Comparison of ENCODE assay signal across 8 cellular contexts in genomic region chr22:41286639-41287091, GRCh38. TPM values are rescaled to one million over a fixed set of nuclear protein-coding genes. Genes with fewer than 3 reads are reported as not detected.
DNase-seq lines count a peak whose midpoint lies in the region; ATAC-seq and TF ChIP-seq lines count a peak whose summit lies in the region.

No MANE protein-coding gene starts in this region.

- peak overlapping the region; percentile 97 for H3K27ac Mint-ChIP-seq in activated naive CD8-positive, alpha-beta T cell treated with anti-CD3 and anti-CD28 coated beads for 36 hours
- peak overlapping the region; percentile 93 to 98 (median 96) for H3K27ac Mint-ChIP-seq in immature natural killer cell

- peaks cover 31% of the 10 kb centered on the region for H3K36me3 ChIP-seq in A673 (ENCODE audit: insufficient read depth, low read length, poor library complexity, severe bottlenecking)

- CTCF ChIA-PET in A673 (lab: Charles Lee), result interaction anchor here (1.4 kb wide), 1 partner anchor 16 kb away, joined by 3 read pairs; no protein-coding TSS in a partner anchor

- H3K27ac ChIP-seq in A673 (ENCODE audit: low read depth, low read length, poor library complexity, severe bottlenecking), result peak overlapping the region; percentile 38

- POLR2A ChIA-PET in A673 (lab: Charles Lee; ENCODE audit: low non-redundant PET), result no interaction called here

- DNase-seq in A673 (ENCODE audit: low spot score), result peak; percentile 61
- DNase-seq in SIG-M5 treated with dmso at 0.1 percent for 504 hours (lab: John Stamatoyannopoulos, UW; ENCODE audit: unreplicated experiment), result peak; percentile 91
- peak; percentile 47 for DNase-seq in activated naive CD8-positive, alpha-beta T cell treated with anti-CD3 and anti-CD28 coated beads for 36 hours
- DNase-seq in immature natural killer cell, result no peak
- peak; percentile 32 for DNase-seq in stimulated activated CD4-positive, alpha-beta T cell treated with anti-CD3 and anti-CD28 coated beads, Interleukin-4, amount 100 ng/mL, for 1 hour
- no peak for DNase-seq in KBM-7

- H3K36me3 Mint-ChIP-seq in activated naive CD8-positive, alpha-beta T cell treated with anti-CD3 and anti-CD28 coated beads for 36 hours, result peaks cover 19% of the 10 kb centered on the region
- peaks cover 0 to 8% (median 3%) of the 10 kb centered on the region in 3 donors for H3K36me3 Mint-ChIP-seq in immature natural killer cell

- H3K9me3 ChIP-seq in A673 (ENCODE audit: low read depth, low read length, poor library complexity, severe bottlenecking), result no peaks in the 10 kb centered on the region

- H3K4me1 Mint-ChIP-seq in activated naive CD8-positive, alpha-beta T cell treated with anti-CD3 and anti-CD28 coated beads for 36 hours, result peaks cover 23% of the 10 kb centered on the region
- H3K4me1 Mint-ChIP-seq in immature natural killer cell, result peaks cover 21 to 34% of the 10 kb centered on the region in 2 donors

- H3K27me3 ChIP-seq in A673 (replicated peaks; ENCODE audit: insufficient read depth, low read depth, low read length, poor library complexity), result no peaks in the 10 kb centered on the region

- H3K4me3 Mint-ChIP-seq in activated naive CD8-positive, alpha-beta T cell treated with anti-CD3 and anti-CD28 coated beads for 36 hours, result peak overlapping the region; percentile 89
- peak overlapping the region; percentile 92 to 98 (median 94) for H3K4me3 Mint-ChIP-seq in immature natural killer cell

- ATAC-seq in GM18861 (IDR thresholded peaks at IDR 0.05; ENCODE audit: unreplicated experiment), result peak; percentile 17
- ATAC-seq in HG03108 (IDR thresholded peaks at IDR 0.05; ENCODE audit: unreplicated experiment), result peak; percentile 16

- no peaks in the 10 kb centered on the region for H3K9me3 Mint-ChIP-seq in activated naive CD8-positive, alpha-beta T cell treated with anti-CD3 and anti-CD28 coated beads for 36 hours
- H3K9me3 Mint-ChIP-seq in immature natural killer cell, result no peaks in the 10 kb centered on the region

- intact Hi-C loops in A673 (cut with micrococcal nuclease; ENCODE audit: unreplicated experiment), result no loop called here

- TF ChIP-seq CTCF in A673 (conservative IDR thresholded peaks at IDR 0.05; ENCODE audit: low read depth, low read length), result no peak

- H3K4me3 ChIP-seq in A673 (ENCODE audit: low read depth, low read length, poor library complexity, severe bottlenecking), result peak overlapping the region; percentile 95

- no peaks in the 10 kb centered on the region for H3K27me3 Mint-ChIP-seq in activated naive CD8-positive, alpha-beta T cell treated with anti-CD3 and anti-CD28 coated beads for 36 hours
- H3K27me3 Mint-ChIP-seq in immature natural killer cell (ENCODE audit: low read depth in 3 of 3), result peaks cover 5 to 14% (median 7%) of the 10 kb centered on the region in 3 donors

- peaks cover 20% of the 10 kb centered on the region for H3K4me1 ChIP-seq in A673 (ENCODE audit: insufficient read depth, low read length, poor library complexity, severe bottlenecking)

- in situ Hi-C loops in KBM-7 (cut with MboI; ENCODE audit: low pct_unique_long_range_greater_than_20kb, low sequenced_read_pairs), result no loop called here

- TSS peak; percentile 79 for BruUV-seq in A673 (replicated peaks; lab: Mats Ljungman, UMichigan)

RNA-seq across cellular contexts. Expression of gene RANGAP1, which starts 0.7 kb away (rescaled TPM):
- total RNA-seq in A673 (2021), result 159 and 177 TPM in 2 replicates
- 100 to 1,000 TPM; 176 to 177 TPM for total RNA-seq in activated naive CD8-positive, alpha-beta T cell treated with anti-CD3 and anti-CD28 coated beads for 36 hours
- 10 to 100 TPM; 10.4 to 29.9 (median 15.6) TPM for polyA plus RNA-seq in immature natural killer cell

RNA-seq across cellular contexts. Expression of gene ZC3H7B, which starts 14.7 kb away (rescaled TPM):
- 83.9 and 90.4 TPM in 2 replicates for total RNA-seq in A673 (2021)
- total RNA-seq in activated naive CD8-positive, alpha-beta T cell treated with anti-CD3 and anti-CD28 coated beads for 36 hours, result 10 to 100 TPM; 58.8 to 59.9 TPM
- 1 to 10 TPM in 1 of 3 donors, under 1 TPM in 1, not detected in 1; 0.33 to 2.4 TPM for polyA plus RNA-seq in immature natural killer cell

RNA-seq across cellular contexts. Expression of gene CHADL, which starts 45.9 kb away (rescaled TPM):
- total RNA-seq in A673 (2021), result not detected in 2 replicates
- under 1 TPM; 0.22 to 0.39 TPM for total RNA-seq in activated naive CD8-positive, alpha-beta T cell treated with anti-CD3 and anti-CD28 coated beads for 36 hours
- under 1 TPM in 2 of 3 donors, not detected in 1; 0.32 to 0.90 TPM for polyA plus RNA-seq in immature natural killer cell

Comparison
In these comparisons a context has a peak if more than half of its experiments do, and no peak if none do; other contexts are left out.
1. DNase-seq: peak in A673 (single experiment), SIG-M5 treated with dmso at 0.1 percent for 504 hours (single experiment), activated naive CD8-positive, alpha-beta T cell treated with anti-CD3 and anti-CD28 coated beads for 36 hours (single experiment) and stimulated activated CD4-positive, alpha-beta T cell treated with anti-CD3 and anti-CD28 coated beads, Interleukin-4, amount 100 ng/mL, for 1 hour (single experiment); none in immature natural killer cell (0 of 3) and KBM-7 (single experiment).